15 cellular contexts compared by ENCODE assay signal in the genomic region with DNA sequence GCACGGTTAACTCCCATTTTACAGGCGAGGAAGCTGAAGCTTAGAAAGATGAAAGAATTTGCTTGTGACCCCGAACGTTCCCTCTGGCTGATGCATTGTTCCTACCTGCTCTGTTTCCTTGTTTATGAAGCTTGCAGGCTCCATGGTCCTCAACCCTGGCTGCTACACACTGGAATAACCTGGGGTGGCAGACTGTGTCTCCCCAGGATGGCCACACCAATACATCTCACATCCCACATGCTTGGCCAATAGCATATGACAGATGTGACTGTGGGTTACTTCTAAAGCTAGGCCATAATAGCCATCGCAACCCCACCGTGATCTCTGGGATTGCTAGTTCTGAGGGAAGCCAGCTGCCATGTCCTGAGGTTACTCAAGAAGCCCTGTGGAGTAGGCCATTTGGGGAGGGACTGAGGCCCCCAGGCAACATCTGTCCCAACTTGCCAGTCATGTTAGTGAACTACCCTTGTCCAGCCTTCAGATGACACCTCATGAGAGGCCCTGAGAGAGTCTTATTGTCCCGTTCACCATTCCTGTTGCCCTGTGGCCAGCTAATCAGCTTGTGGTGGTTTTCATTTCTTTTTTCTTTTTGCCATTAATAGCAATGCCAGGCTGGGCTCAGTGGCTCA. TPM values are rescaled to one million over a fixed set of nuclear protein-coding genes. Genes with fewer than 3 reads are reported as not detected.
DNase-seq lines count a peak whose midpoint lies in the region; ATAC-seq, FAIRE-seq and TF ChIP-seq lines count a peak whose summit lies in the region.
"Had no signal": no experiment of that assay in that cellular context is flagged by ENCODE, and none has a peak within 500 bp of the region (broad histone marks: within the 10 kb centered on the region; RNA-seq: fewer than 3 reads in every experiment).

No MANE protein-coding gene starts in this region.

- TF ChIP-seq EP300 in H1 (IDR thresholded peaks at IDR 0.05; ENCODE audit: borderline replicate concordance in 1 of 2, low read depth in 2 of 2, low read length in 2 of 2), result no peak

- no peak overlapping the region for H4K5ac ChIP-seq in H1 (ENCODE audit: insufficient read length, low read depth, low read length)

- H3K23me2 ChIP-seq in H1 (ENCODE audit: low read depth, low read length), result no peaks in the 10 kb centered on the region

- H3K23ac ChIP-seq in H1 (ENCODE audit: insufficient read length), result no peak overlapping the region

- TF ChIP-seq POLR2A in H1 (IDR thresholded peaks at IDR 0.05; ENCODE audit: control extremely low read depth in 1 of 2, low read depth in 2 of 2, low read length in 2 of 2), result no peak

- no peak overlapping the region for H2AK5ac ChIP-seq in H1 (ENCODE audit: low read depth, low read length)

- CTCF ChIA-PET in H1 (lab: Charles Lee; ENCODE audit: partially characterized antibody), result interaction anchor here (0.8 to 1.8 kb wide), 5 partner anchors 8 to 129 kb away, joined by 3 to 5 read pairs (median 3); no protein-coding TSS in a partner anchor

- H3K4me1 ChIP-seq in H1 (replicated peaks in 1 of 4; ENCODE audit: control insufficient read depth in 3 of 4, insufficient read depth in 4 of 4, low read length in 3 of 4) (peaks cover 0 to 6% (median 0%) of the 10 kb centered on the region in 4 experiments; a peak in 1 of 7 replicates), smooth muscle cell (ENCODE audit: low read depth) (no peaks in the 10 kb centered on the region)

- no peak for FAIRE-seq in H1 (lab: Jason Lieb, UNC)

- TF ChIP-seq CTCF in H1 (IDR thresholded peaks at IDR 0.05; ENCODE audit: control extremely low read depth in 1 of 3, insufficient read depth in 1 of 3, low read depth in 1 of 3, low read length in 3 of 3) (no peak), progenitor cell of endocrine pancreas (IDR thresholded peaks at IDR 0.05; ENCODE audit: unreplicated experiment) (no peak), smooth muscle cell (IDR thresholded peaks at IDR 0.05; ENCODE audit: borderline replicate concordance, insufficient read depth, poor library complexity, severe bottlenecking) (no peak)

- no peak overlapping the region for H3K4me3 ChIP-seq in H1 (ENCODE audit: extremely low read depth in 1 of 4, insufficient read depth in 2 of 4, low read depth in 3 of 4, low read length in 4 of 4)
- no peak overlapping the region for H3K4me3 ChIP-seq in smooth muscle cell
- H3K4me3 ChIP-seq: PC-9 had no signal

- H3K9me3 ChIP-seq in H1 (ENCODE audit: insufficient read depth in 2 of 2, low read depth in 1 of 2, low read length in 1 of 2), result no peaks in the 10 kb centered on the region
- H3K9me3 ChIP-seq in smooth muscle cell (replicated peaks; ENCODE audit: low read depth), result no peaks in the 10 kb centered on the region

- H3K18ac ChIP-seq in H1 (ENCODE audit: extremely low read depth, low read length), result no peak overlapping the region

- H3K27me3 Mint-ChIP-seq in progenitor cell of endocrine pancreas, result no peaks in the 10 kb centered on the region

- H3K36me3 ChIP-seq in H1 (ENCODE audit: control insufficient read depth in 2 of 4, insufficient read depth in 4 of 4, low read length in 3 of 4) (no peaks in the 10 kb centered on the region), smooth muscle cell (ENCODE audit: low read depth) (no peaks in the 10 kb centered on the region)

- no peak overlapping the region for H2BK15ac ChIP-seq in H1 (ENCODE audit: low read length)

- no peak overlapping the region for H2BK12ac ChIP-seq in H1 (ENCODE audit: low read depth, low read length)

- no peak overlapping the region for H3K4me3 Mint-ChIP-seq in progenitor cell of endocrine pancreas (ENCODE audit: low read depth)
- H3K4me3 Mint-ChIP-seq: IgD-negative memory B cell had no signal

- no peaks in the 10 kb centered on the region for H3K79me1 ChIP-seq in H1 (ENCODE audit: low read depth, low read length)

- 86% methylated on average over 7 of the region's 7 CpGs; no CpG with 5 or more reads in 1 of the 2 experiments for WGBS in H1 (ENCODE audit: extremely low coverage in 1 of 2, insufficient coverage in 1 of 2, insufficient read length in 1 of 2, insufficient replicate concordance in 2 of 2, low coverage in 1 of 2, low lambda C conversion rate in 2 of 2, missing lambda C conversion rate in 1 of 2), 2 experiments
- WGBS in smooth muscle cell (ENCODE audit: low lambda C conversion rate), result 93% methylated on average over 7 of the region's 7 CpGs

- H3K56ac ChIP-seq in H1 (replicated peaks; ENCODE audit: insufficient read length, low read depth, low read length), result no peak overlapping the region

- H3F3A ChIP-seq in smooth muscle cell (ENCODE audit: low read depth), result no peaks in the 10 kb centered on the region

- no peak for TF ChIP-seq RAD21 in H1 (IDR thresholded peaks at IDR 0.05 in 1 of 2, conservative IDR thresholded peaks at IDR 0.05 in 1 of 2; ENCODE audit: low read depth in 2 of 2, low read length in 2 of 2)

- H3K79me2 ChIP-seq in H1 (ENCODE audit: control insufficient read depth in 1 of 2, insufficient read depth in 2 of 2, low read length in 2 of 2) (no peaks in the 10 kb centered on the region), smooth muscle cell (ENCODE audit: low read depth) (no peaks in the 10 kb centered on the region)

- peaks cover 11% of the 10 kb centered on the region for H3K4me1 Mint-ChIP-seq in progenitor cell of endocrine pancreas (ENCODE audit: low read depth)
- H3K4me1 Mint-ChIP-seq: IgD-negative memory B cell had no signal

- H3K27ac ChIP-seq in H1 (ENCODE audit: low read depth, low read length), result no peak overlapping the region
- no peak overlapping the region for H3K27ac ChIP-seq in smooth muscle cell (ENCODE audit: low read depth)
- H3K27ac ChIP-seq: PC-9 had no signal

- ATAC-seq in HG02938 (IDR thresholded peaks at IDR 0.05; ENCODE audit: unreplicated experiment), result no peak
- ATAC-seq: HCT116 had no signal

- H2BK120ac ChIP-seq in H1 (replicated peaks; ENCODE audit: low read depth, low read length), result no peak overlapping the region

- POLR2A ChIA-PET in H1 (lab: Charles Lee; ENCODE audit: partially characterized antibody), result no interaction called here

- H2BK20ac ChIP-seq in H1 (ENCODE audit: low read length), result no peak overlapping the region

- H4K20me1 ChIP-seq in H1 (replicated peaks in 1 of 2; ENCODE audit: control insufficient read depth in 1 of 2, insufficient read depth in 2 of 2, low read length in 2 of 2) (no peaks in the 10 kb centered on the region), smooth muscle cell (ENCODE audit: low read depth) (no peaks in the 10 kb centered on the region)

- peak; percentile 47 for DNase-seq in NCI-H69 (lab: John Stamatoyannopoulos, UW)
- no peak for DNase-seq in H1 (ENCODE audit: low read depth in 1 of 2, low spot score in 2 of 2)
- DNase-seq in progenitor cell of endocrine pancreas (ENCODE audit: low spot score, unreplicated experiment), result no peak
- peak; percentile 34 for DNase-seq in ureter (ENCODE audit: low spot score)
- no peak for DNase-seq in NCI-H2196 treated with DMSO at 0.1 percent for 48 hours (lab: John Stamatoyannopoulos, UW; ENCODE audit: unreplicated experiment)
- DNase-seq in smooth muscle cell (lab: John Stamatoyannopoulos, UW; ENCODE audit: unreplicated experiment), result no peak
- DNase-seq: EL, NCI-H1436, NCI-H2081 treated with DMSO at 0.1 percent for 48 hours, NCI-H748 treated with DMSO at 0.1 percent for 48 hours, PC-9 had no signal

- no peak overlapping the region for H3K4ac ChIP-seq in H1 (replicated peaks; ENCODE audit: insufficient read length, low read depth, low read length)

- 0 out of 2 replicates have a peak overlapping the region, but pooled peaks have one; percentile 12 for H2AFZ ChIP-seq in H1 (ENCODE audit: low read length)
- H2AFZ ChIP-seq in smooth muscle cell (ENCODE audit: low read depth), result no peak overlapping the region
- H2AFZ ChIP-seq: PC-9 had no signal

- no peak overlapping the region for H3K9ac ChIP-seq in H1 (replicated peaks in 1 of 4; ENCODE audit: extremely low read depth in 1 of 4, low read depth in 3 of 4, low read length in 3 of 4)
- H3K9ac ChIP-seq in smooth muscle cell (ENCODE audit: low read depth), result no peak overlapping the region

- H3K27ac Mint-ChIP-seq in progenitor cell of endocrine pancreas, result peak overlapping the region; percentile 79

- no peak overlapping the region for H4K91ac ChIP-seq in H1 (replicated peaks; ENCODE audit: insufficient read length, low read length)

- H4K8ac ChIP-seq in H1 (ENCODE audit: extremely low read depth, insufficient read depth, low read length), result no peak overlapping the region

- H3K4me2 ChIP-seq in H1 (ENCODE audit: insufficient read depth in 1 of 2, low read depth in 2 of 2, low read length in 2 of 2), result no peak overlapping the region
- H3K4me2 ChIP-seq in smooth muscle cell, result no peak overlapping the region
- H3K4me2 ChIP-seq: PC-9 had no signal

- no peaks in the 10 kb centered on the region for H3K36me3 Mint-ChIP-seq in progenitor cell of endocrine pancreas (ENCODE audit: insufficient read depth)
- H3K36me3 Mint-ChIP-seq: IgD-negative memory B cell had no signal

- no peak overlapping the region for H3K14ac ChIP-seq in H1 (ENCODE audit: insufficient read length)

- H3K27me3 ChIP-seq in H1 (replicated peaks in 1 of 4; ENCODE audit: control insufficient read depth in 3 of 4, extremely low read depth in 1 of 4, insufficient read depth in 3 of 4, low read length in 3 of 4) (no peaks in the 10 kb centered on the region), smooth muscle cell (ENCODE audit: low read depth) (no peaks in the 10 kb centered on the region)

- H2BK5ac ChIP-seq in H1 (ENCODE audit: low read depth, low read length), result no peak overlapping the region

- H3K9me3 Mint-ChIP-seq in progenitor cell of endocrine pancreas (ENCODE audit: low read depth), result no peaks in the 10 kb centered on the region
- H3K9me3 Mint-ChIP-seq: IgD-negative memory B cell had no signal

RNA-seq across cellular contexts. Expression of a gene that starts 6.7 kb away (rescaled TPM):
- total RNA-seq in H1 (2021; fragmentation: NEBNext Ultra II Directional; extraction: Animal tissue kit (Norgen Biotek cat#: 25700)), result 10.9 and 13.1 TPM in 2 replicates
- polyA plus RNA-seq in H1 (2011; rRNA removed) (10.1 and 18.5 TPM in 2 replicates), smooth muscle cell (5.6 and 8.7 TPM in 2 replicates)
- polyA plus RNA-seq in H1 (2011; cell fraction: cytosol; rRNA removed), result 9.7 TPM
- polyA plus RNA-seq in H1 (2011; cell fraction: nucleus; rRNA removed), result 15.1 TPM
- polyA plus RNA-seq in H1 (2012, experiment 1 of 2), result 4.4 to 8.9 TPM (median 8.4 TPM) in 4 replicates
- polyA plus RNA-seq in H1 (2012, experiment 2 of 2), result 9.9 TPM
- polyA plus RNA-seq in H1 (2013, experiment 1 of 2), result 10.3 TPM
- polyA plus RNA-seq in H1 (2013, experiment 2 of 2), result 10.5 TPM
- 1.7 and 3.0 TPM in 2 replicates for polyA minus RNA-seq in H1 (2011; rRNA and poly(A)+ RNA removed)
- polyA minus RNA-seq in H1 (2011; cell fraction: cytosol; rRNA and poly(A)+ RNA removed), result 3.0 TPM
- 7.3 TPM for polyA minus RNA-seq in H1 (2011; cell fraction: nucleus; rRNA and poly(A)+ RNA removed)
- total RNA-seq in progenitor cell of endocrine pancreas (17.4 and 17.9 TPM in 2 replicates), ureter (35.1 TPM), smooth muscle cell (2.9 and 5.3 TPM in 2 replicates)

RNA-seq across cellular contexts. Expression of a gene that starts 58.5 kb away (rescaled TPM):
- total RNA-seq in H1 (2021; fragmentation: NEBNext Ultra II Directional; extraction: Animal tissue kit (Norgen Biotek cat#: 25700)), result 3.9 and 4.2 TPM in 2 replicates
- polyA plus RNA-seq in H1 (2011; rRNA removed), result 2.3 and 4.2 TPM in 2 replicates
- polyA plus RNA-seq in H1 (2011; cell fraction: cytosol; rRNA removed), result 1.8 TPM
- 3.1 TPM for polyA plus RNA-seq in H1 (2011; cell fraction: nucleus; rRNA removed)
- 1.6 to 2.4 TPM (median 2.0 TPM) in 4 replicates for polyA plus RNA-seq in H1 (2012, experiment 1 of 2)
- polyA plus RNA-seq in H1 (2012, experiment 2 of 2), result 2.2 TPM
- polyA plus RNA-seq in H1 (2013, experiment 1 of 2), result 4.1 TPM
- 4.2 TPM for polyA plus RNA-seq in H1 (2013, experiment 2 of 2)
- 2.0 and 2.7 TPM in 2 replicates for polyA minus RNA-seq in H1 (2011; rRNA and poly(A)+ RNA removed)
- 2.1 TPM for polyA minus RNA-seq in H1 (2011; cell fraction: cytosol; rRNA and poly(A)+ RNA removed)
- polyA minus RNA-seq in H1 (2011; cell fraction: nucleus; rRNA and poly(A)+ RNA removed), result 2.5 TPM
- total RNA-seq in progenitor cell of endocrine pancreas, result 0.38 and 0.44 TPM in 2 replicates
- total RNA-seq in ureter, result 19.1 TPM
- total RNA-seq in smooth muscle cell, result 0.09 and 0.36 TPM in 2 replicates
- polyA plus RNA-seq in smooth muscle cell, result 0.37 TPM in 1 of 2 replicates, not detected in the other
- polyA plus RNA-seq: BJ, IgD-negative memory B cell had no signal

Comparison
In these comparisons a context has a peak if more than half of its experiments do, and no peak if none do; other contexts are left out.
1. DNase-seq: peak in NCI-H69 (single experiment) and ureter (single experiment); none in H1 (0 of 2), progenitor cell of endocrine pancreas (single experiment), NCI-H2196 treated with DMSO at 0.1 percent for 48 hours (single experiment) and smooth muscle cell (single experiment).